ENCODE assay signal across 8 cellular contexts in the genomic region with DNA sequence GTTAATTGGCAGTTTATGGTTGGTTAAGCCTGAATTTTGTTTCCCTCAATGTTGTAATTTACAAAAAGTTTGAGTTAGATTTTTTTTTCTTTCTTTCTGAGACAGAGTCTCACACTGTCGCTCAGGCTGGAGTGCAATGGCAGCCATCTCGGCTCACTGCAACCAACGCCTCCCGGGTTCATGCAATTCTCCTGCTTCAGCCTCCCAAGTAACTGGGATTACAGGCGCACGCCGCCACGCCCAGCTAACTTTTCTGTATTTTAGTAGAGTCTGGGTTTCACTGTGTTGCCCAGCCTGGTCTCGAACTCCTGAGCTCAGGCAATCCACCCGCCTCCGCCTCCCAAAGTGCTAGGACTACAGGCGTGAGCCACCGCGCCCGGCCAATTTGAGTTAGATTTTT. TPM values are rescaled to one million over a fixed set of nuclear protein-coding genes. Genes with fewer than 3 reads are reported as not detected.
DNase-seq lines count a peak whose midpoint lies in the region; ATAC-seq and TF ChIP-seq lines count a peak whose summit lies in the region.

No MANE protein-coding gene starts in this region.

- peak overlapping the region; percentile 98 for H3K4me3 Mint-ChIP-seq in chondrocyte (ENCODE audit: unreplicated experiment)
- H3K4me3 Mint-ChIP-seq in natural killer cell treated with Interleukin-12 subunit alpha and Interleukin-12 subunit beta and Interleukin-15 and Interleukin-18, amount 100 ng/mL, for 72 hours, result peak overlapping the region; percentile 96

- peak overlapping the region; percentile 89 to 94 (median 90); a peak in 21 of 22 replicates for H3K9ac ChIP-seq in BLaER1 treated with 17β-estradiol and CSF1 and Interleukin-3, amounts not matched to agents 10 nM and 100 nM

- peak overlapping the region in 10 of 11 experiments; percentile 77 to 94 (median 90); a peak in 19 of 22 replicates for H3K27ac ChIP-seq in BLaER1 treated with 17β-estradiol and CSF1 and Interleukin-3, amounts not matched to agents 10 nM and 100 nM
- H3K27ac ChIP-seq in KOPT-K1 (ENCODE audit: low read depth, low read length, poor library complexity, severe bottlenecking), result peak overlapping the region; percentile 87

- peaks cover 12 to 60% (median 51%) of the 10 kb centered on the region in 11 experiments for H3K9me3 ChIP-seq in BLaER1 treated with 17β-estradiol and CSF1 and Interleukin-3, amounts not matched to agents 10 nM and 100 nM (replicated peaks in 1 of 11)
- peaks cover 39% of the 10 kb centered on the region for H3K9me3 ChIP-seq in KOPT-K1 (ENCODE audit: insufficient read depth, low read length, poor library complexity, severe bottlenecking)

- no peak for ATAC-seq in natural killer cell treated with Interleukin-12 subunit alpha and Interleukin-12 subunit beta and Interleukin-15 and Interleukin-18, amount 100 ng/mL, for 72 hours
- no peak for ATAC-seq in GM21381 (IDR thresholded peaks at IDR 0.05; ENCODE audit: unreplicated experiment)

- H3K4me3 ChIP-seq in BLaER1 treated with 17β-estradiol and CSF1 and Interleukin-3, amounts not matched to agents 10 nM and 100 nM, result peak overlapping the region; percentile 78 to 95 (median 88)

- peaks cover 15 to 38% (median 25%) of the 10 kb centered on the region in 10 experiments; a peak in 19 of 20 replicates for H3K4me1 ChIP-seq in BLaER1 treated with 17β-estradiol and CSF1 and Interleukin-3, amounts not matched to agents 10 nM and 100 nM

- peak overlapping the region; percentile 99 for H3K27ac Mint-ChIP-seq in chondrocyte (ENCODE audit: unreplicated experiment)
- peak overlapping the region; percentile 82 to 94 for H3K27ac Mint-ChIP-seq in natural killer cell treated with Interleukin-12 subunit alpha and Interleukin-12 subunit beta and Interleukin-15 and Interleukin-18, amount 100 ng/mL, for 72 hours

- no peaks in the 10 kb centered on the region for H3K9me3 Mint-ChIP-seq in chondrocyte (ENCODE audit: low read depth)
- H3K9me3 Mint-ChIP-seq in natural killer cell treated with Interleukin-12 subunit alpha and Interleukin-12 subunit beta and Interleukin-15 and Interleukin-18, amount 100 ng/mL, for 72 hours, result no peaks in the 10 kb centered on the region

- H4K20me1 ChIP-seq in BLaER1 treated with 17β-estradiol and CSF1 and Interleukin-3, amounts not matched to agents 10 nM and 100 nM, result peaks cover 0 to 28% (median 7%) of the 10 kb centered on the region in 11 experiments; a peak in 9 of 22 replicates

- H3K4me1 Mint-ChIP-seq in chondrocyte (ENCODE audit: low read depth), result peaks cover 39% of the 10 kb centered on the region
- H3K4me1 Mint-ChIP-seq in natural killer cell treated with Interleukin-12 subunit alpha and Interleukin-12 subunit beta and Interleukin-15 and Interleukin-18, amount 100 ng/mL, for 72 hours (ENCODE audit: low read depth in 2 of 2), result peaks cover 25 to 29% of the 10 kb centered on the region in 2 donors

- H3K27me3 ChIP-seq in BLaER1 treated with 17β-estradiol and CSF1 and Interleukin-3, amounts not matched to agents 10 nM and 100 nM, result no peaks in the 10 kb centered on the region

- TF ChIP-seq CTCF in chondrocyte (IDR thresholded peaks at IDR 0.05), result no peak

- peak overlapping the region; percentile 67 to 93 (median 82) for H3K4me2 ChIP-seq in BLaER1 treated with 17β-estradiol and CSF1 and Interleukin-3, amounts not matched to agents 10 nM and 100 nM

- no peak for DNase-seq in chondrocyte (ENCODE audit: low spot score)
- no peak for DNase-seq in natural killer cell treated with Interleukin-12 subunit alpha and Interleukin-12 subunit beta and Interleukin-15 and Interleukin-18, amount 100 ng/mL, for 72 hours (ENCODE audit: low spot score)
- no peak for DNase-seq in T-helper 9 cell
- DNase-seq in NCI-H2107 treated with DMSO at 0.1 percent for 48 hours (lab: John Stamatoyannopoulos, UW; ENCODE audit: unreplicated experiment), result no peak
- no peak for DNase-seq in NCI-H146 treated with DMSO at 0.1 percent for 48 hours (lab: John Stamatoyannopoulos, UW; ENCODE audit: unreplicated experiment)

- H3K36me3 Mint-ChIP-seq in chondrocyte (ENCODE audit: low read depth), result no peaks in the 10 kb centered on the region
- H3K36me3 Mint-ChIP-seq in natural killer cell treated with Interleukin-12 subunit alpha and Interleukin-12 subunit beta and Interleukin-15 and Interleukin-18, amount 100 ng/mL, for 72 hours, result no peaks in the 10 kb centered on the region

- no peaks in the 10 kb centered on the region for H3K27me3 Mint-ChIP-seq in chondrocyte (ENCODE audit: low read depth)
- no peaks in the 10 kb centered on the region for H3K27me3 Mint-ChIP-seq in natural killer cell treated with Interleukin-12 subunit alpha and Interleukin-12 subunit beta and Interleukin-15 and Interleukin-18, amount 100 ng/mL, for 72 hours

- peaks cover 21 to 49% (median 43%) of the 10 kb centered on the region in 11 experiments for H3K36me3 ChIP-seq in BLaER1 treated with 17β-estradiol and CSF1 and Interleukin-3, amounts not matched to agents 10 nM and 100 nM
- H3K36me3 ChIP-seq in KOPT-K1 (ENCODE audit: insufficient read depth, low read length), result peaks cover 40% of the 10 kb centered on the region

RNA-seq across cellular contexts. Expression of a gene that starts 0.9 kb away (rescaled TPM):
- 1.5 to 3.4 TPM (median 1.7 TPM) in 3 replicates for total RNA-seq in chondrocyte
- total RNA-seq in natural killer cell treated with Interleukin-12 subunit alpha and Interleukin-12 subunit beta and Interleukin-15 and Interleukin-18, amount 100 ng/mL, for 72 hours, result 1 to 10 TPM; 5.5 to 6.3 TPM
